Comparison of ENCODE assay signal across 1 cellular context in the genomic region with DNA sequence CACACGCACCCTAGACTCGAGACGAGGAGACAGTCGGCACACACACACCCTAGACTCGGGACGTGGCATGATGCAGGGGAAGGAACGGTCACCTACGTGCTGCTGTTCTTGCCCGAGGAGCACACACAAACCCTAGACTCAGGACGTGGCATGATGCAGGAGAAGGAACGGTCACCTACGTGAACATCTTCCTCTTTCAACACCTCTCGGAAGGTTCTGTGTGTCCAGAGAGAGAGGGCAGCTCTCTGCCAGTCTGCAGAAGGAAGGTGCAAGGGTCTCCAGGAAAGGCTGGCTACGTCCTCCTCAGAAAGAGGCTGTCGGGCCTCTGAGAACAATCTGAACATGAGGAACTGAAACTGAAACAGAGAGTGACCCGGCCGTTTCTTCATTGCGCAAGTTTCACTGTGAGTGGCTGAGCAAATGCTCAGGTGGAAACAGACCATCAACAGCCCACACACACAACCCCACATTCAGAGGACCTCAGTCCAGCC.
TF ChIP-seq lines count a peak whose summit lies in the region.

No MANE protein-coding gene starts in this region.

TF ChIP-seq in liver, 16 proteins besides CTCF, POLR2A, EP300 and RAD21 (continued from another document):
- TF ChIP-seq TAF1 (conservative IDR thresholded peaks at IDR 0.05), result peak; percentile 39
- TF ChIP-seq FOXA2 (IDR thresholded peaks at IDR 0.05), result no peak
- TF ChIP-seq, protein P1, sequence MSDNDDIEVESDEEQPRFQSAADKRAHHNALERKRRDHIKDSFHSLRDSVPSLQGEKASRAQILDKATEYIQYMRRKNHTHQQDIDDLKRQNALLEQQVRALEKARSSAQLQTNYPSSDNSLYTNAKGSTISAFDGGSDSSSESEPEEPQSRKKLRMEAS (IDR thresholded peaks at IDR 0.05), result no peak
- peak; percentile 26 for TF ChIP-seq YY1 (IDR thresholded peaks at IDR 0.05)
- peak; percentile 56 to 58 for TF ChIP-seq RXRA (IDR thresholded peaks at IDR 0.05)
